Comparison of ENCODE assay signal across 1 cellular context in genomic region chr4:48898733-48899431, GRCh38.
TF ChIP-seq lines count a peak whose summit lies in the region.

No MANE protein-coding gene starts in this region.

TF ChIP-seq in GM12878, 131 proteins besides CTCF, POLR2A, EP300 and RAD21 (continued from another document):
- TF ChIP-seq SPI1 (IDR thresholded peaks at IDR 0.05; ENCODE audit: borderline replicate concordance, insufficient read depth, low read depth, low read length) (peak; percentile 94), POLR2AphosphoS2 (IDR thresholded peaks at IDR 0.05; ENCODE audit: low read depth, low read length) (no peak), SUPT20H (IDR thresholded peaks at IDR 0.05; ENCODE audit: borderline replicate concordance, control insufficient read depth, low read depth, low read length) (no peak), SREBF1 (IDR thresholded peaks at IDR 0.05; ENCODE audit: low read length) (no peak)
TF ChIP-seq in GM12878: peak in this region for 2.
